11 cellular contexts compared by ENCODE assay signal in genomic region chr14:103108749-103109207, GRCh38. TPM values are rescaled to one million over a fixed set of nuclear protein-coding genes. Genes with fewer than 3 reads are reported as not detected.
DNase-seq lines count a peak whose midpoint lies in the region; ATAC-seq and TF ChIP-seq lines count a peak whose summit lies in the region.
"Had no signal": no experiment of that assay in that cellular context is flagged by ENCODE, and none has a peak within 500 bp of the region (broad histone marks: within the 10 kb centered on the region; RNA-seq: fewer than 3 reads in every experiment).

No MANE protein-coding gene starts in this region.

- H3K27ac Mint-ChIP-seq in activated naive CD4-positive, alpha-beta T cell treated with anti-CD3 and anti-CD28 coated beads, Interleukin-2, amount 50 U/mL, for 72 hours = no peak overlapping the region
- H3K27ac Mint-ChIP-seq in stimulated activated memory B cell treated with anti-CD40 and anti-IgM and Interleukin-4, amounts not matched to agents 10 μg/mL and 1 μg/mL and 100 μg/mL, for 72 hours = no peak overlapping the region
- H3K27ac Mint-ChIP-seq: activated CD8-positive, alpha-beta memory T cell treated with anti-CD3 and anti-CD28 coated beads, Interleukin-2, amount 10 ng/mL, durations not matched to agents 7 days and 5 days; CD4-positive, CD25-positive, alpha-beta regulatory T cell had no signal

- H3K79me2 ChIP-seq in SK-N-SH (ENCODE audit: insufficient read depth) = no peaks in the 10 kb centered on the region
- H3K79me2 ChIP-seq in MM.1S (ENCODE audit: low read length) = no peaks in the 10 kb centered on the region

- POLR2A ChIA-PET in SK-N-SH (lab: Yijun Ruan, JAX) = no interaction called here

- CTCF ChIA-PET in SK-N-SH (lab: Yijun Ruan, JAX) = interaction anchor here (0.6 to 1.8 kb wide), 5 partner anchors 18 to 185 kb away, joined by 3 to 9 read pairs (median 5); no protein-coding TSS in a partner anchor

- H3K4me2 ChIP-seq in SK-N-SH (peak overlapping the region; percentile 50; the same call in 1 of the 2 replicates), MM.1S (ENCODE audit: low read depth, low read length) (no peak overlapping the region)

- TF ChIP-seq RAD21 in SK-N-SH (IDR thresholded peaks at IDR 0.05; ENCODE audit: low read length) = no peak

- no peak overlapping the region for H3K4me3 ChIP-seq in SK-N-SH (ENCODE audit: low read depth in 2 of 2, low read length in 1 of 2)
- H3K4me3 ChIP-seq in BE2C (ENCODE audit: low read depth, low read length) = no peak overlapping the region
- no peak overlapping the region for H3K4me3 ChIP-seq in MM.1S (ENCODE audit: low read length)

- H2AFZ ChIP-seq in SK-N-SH (ENCODE audit: low read depth) = no peak overlapping the region
- H2AFZ ChIP-seq in MM.1S (ENCODE audit: low read length) = no peak overlapping the region

- no peaks in the 10 kb centered on the region for H3K9me3 Mint-ChIP-seq in activated naive CD4-positive, alpha-beta T cell treated with anti-CD3 and anti-CD28 coated beads, Interleukin-2, amount 50 U/mL, for 72 hours
- H3K9me3 Mint-ChIP-seq in stimulated activated memory B cell treated with anti-CD40 and anti-IgM and Interleukin-4, amounts not matched to agents 10 μg/mL and 1 μg/mL and 100 μg/mL, for 72 hours = no peaks in the 10 kb centered on the region
- H3K9me3 Mint-ChIP-seq: CD4-positive, CD25-positive, alpha-beta regulatory T cell had no signal

- WGBS in SK-N-SH (ENCODE audit: low lambda C conversion rate) = 31% methylated on average over 8 of the region's 9 CpGs

- TF ChIP-seq EP300 in SK-N-SH (IDR thresholded peaks at IDR 0.05; ENCODE audit: borderline replicate concordance in 1 of 2, low read depth in 1 of 2, low read length in 1 of 2) = no peak

- H3K36me3 ChIP-seq in SK-N-SH (replicated peaks in 1 of 2; ENCODE audit: control insufficient read depth in 1 of 2, insufficient read depth in 2 of 2, low read length in 1 of 2) = no peaks in the 10 kb centered on the region
- H3K36me3 ChIP-seq in BE2C = no peaks in the 10 kb centered on the region
- H3K36me3 ChIP-seq in MM.1S (replicated peaks; ENCODE audit: insufficient read depth, low read length) = no peaks in the 10 kb centered on the region

- H3K4me3 Mint-ChIP-seq in stimulated activated memory B cell treated with anti-CD40 and anti-IgM and Interleukin-4, amounts not matched to agents 10 μg/mL and 1 μg/mL and 100 μg/mL, for 72 hours = no peak overlapping the region
- H3K4me3 Mint-ChIP-seq: activated CD8-positive, alpha-beta memory T cell treated with anti-CD3 and anti-CD28 coated beads, Interleukin-2, amount 10 ng/mL, durations not matched to agents 7 days and 5 days; CD4-positive, CD25-positive, alpha-beta regulatory T cell had no signal

- no peak for TF ChIP-seq CTCF in SK-N-SH (IDR thresholded peaks at IDR 0.05)
- TF ChIP-seq CTCF in BE2C (IDR thresholded peaks at IDR 0.05; ENCODE audit: low read depth, low read length) = no peak
- no peak for TF ChIP-seq CTCF in MM.1S (IDR thresholded peaks at IDR 0.05; ENCODE audit: low read length)

- H3K4me1 Mint-ChIP-seq in stimulated activated memory B cell treated with anti-CD40 and anti-IgM and Interleukin-4, amounts not matched to agents 10 μg/mL and 1 μg/mL and 100 μg/mL, for 72 hours = peaks cover 59% of the 10 kb centered on the region

- H3K9ac ChIP-seq in SK-N-SH (0 out of 2 replicates have a peak overlapping the region, but pooled peaks have one; percentile 11), MM.1S (ENCODE audit: low read length) (no peak overlapping the region)

- ATAC-seq in SK-N-SH treated with all-trans-retinoic acid at 6 μM for 48 hours = no peak
- ATAC-seq in activated naive CD4-positive, alpha-beta T cell treated with anti-CD3 and anti-CD28 coated beads, Interleukin-2, amount 50 U/mL, for 72 hours = peak; percentile 46 to 65
- peak; percentile 52 for ATAC-seq in stimulated activated memory B cell treated with anti-CD40 and anti-IgM and Interleukin-4, amounts not matched to agents 10 μg/mL and 1 μg/mL and 100 μg/mL, for 72 hours
- ATAC-seq: activated CD8-positive, alpha-beta memory T cell treated with anti-CD3 and anti-CD28 coated beads, Interleukin-2, amount 10 ng/mL, durations not matched to agents 7 days and 5 days had no signal

- H3K27me3 ChIP-seq in SK-N-SH (ENCODE audit: insufficient read depth) (peaks cover 10% of the 10 kb centered on the region), BE2C (peaks cover 11% of the 10 kb centered on the region), MM.1S (replicated peaks; ENCODE audit: insufficient read depth, low read length) (peaks cover 8% of the 10 kb centered on the region; the same call in 1 of the 2 replicates)

- H4K20me1 ChIP-seq in SK-N-SH (ENCODE audit: insufficient read depth) (no peaks in the 10 kb centered on the region), MM.1S (ENCODE audit: insufficient read depth, low read length) (no peaks in the 10 kb centered on the region)

- H3K36me3 Mint-ChIP-seq in activated naive CD4-positive, alpha-beta T cell treated with anti-CD3 and anti-CD28 coated beads, Interleukin-2, amount 50 U/mL, for 72 hours = no peaks in the 10 kb centered on the region
- H3K36me3 Mint-ChIP-seq in stimulated activated memory B cell treated with anti-CD40 and anti-IgM and Interleukin-4, amounts not matched to agents 10 μg/mL and 1 μg/mL and 100 μg/mL, for 72 hours = no peaks in the 10 kb centered on the region
- H3K36me3 Mint-ChIP-seq: activated CD8-positive, alpha-beta memory T cell treated with anti-CD3 and anti-CD28 coated beads, Interleukin-2, amount 10 ng/mL, durations not matched to agents 7 days and 5 days; CD4-positive, CD25-positive, alpha-beta regulatory T cell had no signal

- H3K9me2 ChIP-seq in SK-N-SH (no peaks in the 10 kb centered on the region), MM.1S (replicated peaks; ENCODE audit: insufficient read depth, low read length) (no peaks in the 10 kb centered on the region)

- H3K27me3 Mint-ChIP-seq in stimulated activated memory B cell treated with anti-CD40 and anti-IgM and Interleukin-4, amounts not matched to agents 10 μg/mL and 1 μg/mL and 100 μg/mL, for 72 hours = peaks cover 35% of the 10 kb centered on the region

- H3F3A ChIP-seq in SK-N-SH (replicated peaks; ENCODE audit: insufficient read depth) (peaks cover 7% of the 10 kb centered on the region), MM.1S (ENCODE audit: insufficient read depth, low read length) (no peaks in the 10 kb centered on the region)

- H3K4me1 ChIP-seq in SK-N-SH (ENCODE audit: control insufficient read depth in 1 of 2, insufficient read depth in 2 of 2, low read depth in 1 of 2, low read length in 1 of 2) (peaks cover 24 to 28% of the 10 kb centered on the region in 2 experiments; a peak in 3 of 4 replicates), BE2C (no peaks in the 10 kb centered on the region; the same call in none of the 2 replicates), MM.1S (ENCODE audit: low read length) (peaks cover 6% of the 10 kb centered on the region)

- DNase-seq in SK-N-SH (no peak), HS-27A (ENCODE audit: low read depth) (peak; percentile 55), BE2C (no peak), occipital lobe (lab: John Stamatoyannopoulos, UW) (no peak), MM.1S (no peak)
- no peak for DNase-seq in activated naive CD4-positive, alpha-beta T cell treated with anti-CD3 and anti-CD28 coated beads, Interleukin-2, amount 50 U/mL, for 72 hours (ENCODE audit: low spot score in 2 of 2)
- DNase-seq: activated CD8-positive, alpha-beta memory T cell treated with anti-CD3 and anti-CD28 coated beads, Interleukin-2, amount 10 ng/mL, durations not matched to agents 7 days and 5 days; CD4-positive, CD25-positive, alpha-beta regulatory T cell; foreskin fibroblast had no signal

- H3K9me3 ChIP-seq in SK-N-SH (no peaks in the 10 kb centered on the region), BE2C (no peaks in the 10 kb centered on the region), MM.1S (replicated peaks; ENCODE audit: insufficient read depth, low read length) (no peaks in the 10 kb centered on the region)

- H3K27ac ChIP-seq in SK-N-SH (ENCODE audit: low read depth in 2 of 2, low read length in 1 of 2) (peak overlapping the region in 1 of 2 experiments; percentile 15; a peak in 1 of 4 replicates), MM.1S (ENCODE audit: low read length) (no peak overlapping the region)

TF ChIP-seq in SK-N-SH, 30 proteins besides CTCF, POLR2A, EP300 and RAD21:
- TF ChIP-seq MXI1 (IDR thresholded peaks at IDR 0.05; ENCODE audit: low read depth, low read length) = no peak
- TF ChIP-seq TCF12 (IDR thresholded peaks at IDR 0.05) = peak; percentile 40; the same call in 1 of the 2 replicates

TF ChIP-seq in SK-N-SH treated with all-trans-retinoic acid at 6 μM for 48 hours, 23 proteins besides CTCF, POLR2A, EP300 and RAD21 (continues in another document):
- no peak for TF ChIP-seq ZFP30 (CRISPR knock-in tag; IDR thresholded peaks at IDR 0.05)

RNA-seq across cellular contexts. Expression of gene EXOC3L4, which starts 14.3 kb away (rescaled TPM):
- polyA plus RNA-seq in SK-N-SH (2012; rRNA removed) = 0.21 and 0.46 TPM in 2 replicates
- 0.04 and 0.08 TPM in 2 replicates for polyA plus RNA-seq in SK-N-SH (2012; cell fraction: cytosol; rRNA removed)
- polyA plus RNA-seq in SK-N-SH (2012; cell fraction: nucleus; rRNA removed) = 0.72 and 0.73 TPM in 2 replicates
- not detected for total RNA-seq in activated naive CD4-positive, alpha-beta T cell treated with anti-CD3 and anti-CD28 coated beads, Interleukin-2, amount 50 U/mL, for 72 hours
- not detected for polyA plus RNA-seq in BE2C (2012; ENCODE audit: insufficient read depth, insufficient read length, low read depth)
- total RNA-seq in occipital lobe = 1.1 TPM
- total RNA-seq: activated CD8-positive, alpha-beta memory T cell treated with anti-CD3 and anti-CD28 coated beads, Interleukin-2, amount 10 ng/mL, durations not matched to agents 7 days and 5 days; CD4-positive, CD25-positive, alpha-beta regulatory T cell had no signal
- polyA plus RNA-seq: CD4-positive, CD25-positive, alpha-beta regulatory T cell had no signal

RNA-seq across cellular contexts. Expression of gene TNFAIP2, which starts 14.5 kb away (rescaled TPM):
- 11.8 and 16.0 TPM in 2 replicates for polyA plus RNA-seq in SK-N-SH (2012; rRNA removed)
- polyA plus RNA-seq in SK-N-SH (2012; cell fraction: cytosol; rRNA removed) = 4.8 and 7.6 TPM in 2 replicates
- 31.4 and 61.9 TPM in 2 replicates for polyA plus RNA-seq in SK-N-SH (2012; cell fraction: nucleus; rRNA removed)
- 1 to 10 TPM in 1 of 2 donors, under 1 TPM in 1; 0.80 to 2.1 TPM for total RNA-seq in activated naive CD4-positive, alpha-beta T cell treated with anti-CD3 and anti-CD28 coated beads, Interleukin-2, amount 50 U/mL, for 72 hours
- polyA plus RNA-seq in BE2C (2012; ENCODE audit: insufficient read depth, insufficient read length, low read depth) = 29.7 TPM
- 18.2 TPM for total RNA-seq in occipital lobe
- polyA plus RNA-seq: CD4-positive, CD25-positive, alpha-beta regulatory T cell had no signal

RNA-seq across cellular contexts. Expression of gene LBHD2, which starts 24.8 kb away (rescaled TPM):
- not detected in 2 replicates for polyA plus RNA-seq in SK-N-SH (2012; rRNA removed)
- not detected in 2 replicates for polyA plus RNA-seq in SK-N-SH (2012; cell fraction: cytosol; rRNA removed)
- not detected in 2 replicates for polyA plus RNA-seq in SK-N-SH (2012; cell fraction: nucleus; rRNA removed)
- total RNA-seq in activated naive CD4-positive, alpha-beta T cell treated with anti-CD3 and anti-CD28 coated beads, Interleukin-2, amount 50 U/mL, for 72 hours = not detected
- polyA plus RNA-seq in BE2C (2012; ENCODE audit: insufficient read depth, insufficient read length, low read depth) = not detected
- total RNA-seq in occipital lobe = not detected
- total RNA-seq: activated CD8-positive, alpha-beta memory T cell treated with anti-CD3 and anti-CD28 coated beads, Interleukin-2, amount 10 ng/mL, durations not matched to agents 7 days and 5 days; CD4-positive, CD25-positive, alpha-beta regulatory T cell had no signal
- polyA plus RNA-seq: CD4-positive, CD25-positive, alpha-beta regulatory T cell had no signal

RNA-seq across cellular contexts. Expression of gene CDC42BPB, which starts 51.4 kb away (rescaled TPM):
- 59.7 and 61.6 TPM in 2 replicates for polyA plus RNA-seq in SK-N-SH (2012; rRNA removed)
- 30.0 and 41.9 TPM in 2 replicates for polyA plus RNA-seq in SK-N-SH (2012; cell fraction: cytosol; rRNA removed)
- polyA plus RNA-seq in SK-N-SH (2012; cell fraction: nucleus; rRNA removed) = 160 and 189 TPM in 2 replicates
- 1 to 10 TPM; 3.4 to 5.8 TPM for total RNA-seq in activated naive CD4-positive, alpha-beta T cell treated with anti-CD3 and anti-CD28 coated beads, Interleukin-2, amount 50 U/mL, for 72 hours
- 142 TPM for polyA plus RNA-seq in BE2C (2012; ENCODE audit: insufficient read depth, insufficient read length, low read depth)
- 76.4 TPM for total RNA-seq in occipital lobe
